ENCODE assay signal across 12 cellular contexts in the genomic region with DNA sequence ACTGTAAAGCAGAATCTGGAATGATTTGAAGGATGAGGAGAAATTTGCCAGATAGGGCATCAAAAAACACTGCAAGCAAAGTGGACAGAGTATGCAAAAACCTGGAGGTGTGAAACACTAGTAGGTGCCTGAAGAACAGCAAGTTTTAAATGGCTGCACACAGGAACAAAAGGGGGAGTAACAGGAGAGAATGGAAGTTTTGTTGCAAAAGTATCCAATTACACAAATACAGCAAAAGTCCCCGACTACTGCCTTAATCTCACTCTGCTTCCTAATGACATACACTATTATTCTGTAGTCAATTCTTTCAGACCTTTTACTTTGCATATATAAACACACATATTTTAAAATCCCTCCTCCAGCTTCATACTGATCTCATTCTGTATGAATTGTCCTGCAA.
DNase-seq lines count a peak whose midpoint lies in the region; ATAC-seq and TF ChIP-seq lines count a peak whose summit lies in the region.
"Had no signal": no experiment of that assay in that cellular context is flagged by ENCODE, and none has a peak within 500 bp of the region (broad histone marks: within the 10 kb centered on the region; RNA-seq: fewer than 3 reads in every experiment).

No MANE protein-coding gene starts in this region.

- H3K4me1 Mint-ChIP-seq in activated naive CD4-positive, alpha-beta T cell treated with anti-CD3 and anti-CD28 coated beads, Interleukin-2, amount 50 U/mL, for 24 hours, result peaks cover 25% of the 10 kb centered on the region
- peaks cover 24 to 39% of the 10 kb centered on the region in 2 donors for H3K4me1 Mint-ChIP-seq in stimulated activated naive B cell treated with anti-CD40 and anti-IgM and Interleukin-4, amounts not matched to agents 10 μg/mL and 1 μg/mL and 100 μg/mL, for 72 hours

- DNase-seq in activated naive CD4-positive, alpha-beta T cell (lab: John Stamatoyannopoulos, UW), result no peak
- DNase-seq in fibroblast of pulmonary artery (ENCODE audit: low read depth) (peak; percentile 24), EL (no peak), NCI-H2081 (lab: John Stamatoyannopoulos, UW) (no peak)
- no peak for DNase-seq in stimulated activated naive B cell treated with anti-CD40 and anti-IgM and Interleukin-4, amounts not matched to agents 10 μg/mL and 1 μg/mL and 100 μg/mL, for 72 hours
- DNase-seq: COR-L47, HCEC 1CT, head of caudate nucleus, psoas muscle had no signal

- no peaks in the 10 kb centered on the region for H3K27me3 Mint-ChIP-seq in activated naive CD4-positive, alpha-beta T cell treated with anti-CD3 and anti-CD28 coated beads, Interleukin-2, amount 50 U/mL, for 24 hours
- H3K27me3 Mint-ChIP-seq in stimulated activated naive B cell treated with anti-CD40 and anti-IgM and Interleukin-4, amounts not matched to agents 10 μg/mL and 1 μg/mL and 100 μg/mL, for 72 hours, result no peaks in the 10 kb centered on the region

- peak overlapping the region; percentile 97 for H3K27ac Mint-ChIP-seq in activated naive CD4-positive, alpha-beta T cell treated with anti-CD3 and anti-CD28 coated beads, Interleukin-2, amount 50 U/mL, for 24 hours
- peak overlapping the region; percentile 95 for H3K27ac Mint-ChIP-seq in stimulated activated naive B cell treated with anti-CD40 and anti-IgM and Interleukin-4, amounts not matched to agents 10 μg/mL and 1 μg/mL and 100 μg/mL, for 72 hours

- peak overlapping the region; percentile 86 for H3K27ac ChIP-seq in VCaP

- peak overlapping the region; percentile 97 for H3K4me3 Mint-ChIP-seq in activated naive CD4-positive, alpha-beta T cell treated with anti-CD3 and anti-CD28 coated beads, Interleukin-2, amount 50 U/mL, for 24 hours
- peak overlapping the region; percentile 81 to 87 for H3K4me3 Mint-ChIP-seq in stimulated activated naive B cell treated with anti-CD40 and anti-IgM and Interleukin-4, amounts not matched to agents 10 μg/mL and 1 μg/mL and 100 μg/mL, for 72 hours

- peak overlapping the region; percentile 76 for H3K4me3 ChIP-seq in fibroblast of pulmonary artery (replicated peaks; ENCODE audit: low read depth, low read length)

- ATAC-seq in stimulated activated naive B cell treated with anti-CD40 and anti-IgM and Interleukin-4, amounts not matched to agents 10 μg/mL and 1 μg/mL and 100 μg/mL, for 72 hours (replicated peaks), result no peak
- ATAC-seq in HG03432 (IDR thresholded peaks at IDR 0.05; ENCODE audit: unreplicated experiment), result no peak
- ATAC-seq: psoas muscle had no signal

- peaks cover 4% of the 10 kb centered on the region for H3K36me3 Mint-ChIP-seq in activated naive CD4-positive, alpha-beta T cell treated with anti-CD3 and anti-CD28 coated beads, Interleukin-2, amount 50 U/mL, for 24 hours
- peaks cover 19 to 23% of the 10 kb centered on the region in 2 donors for H3K36me3 Mint-ChIP-seq in stimulated activated naive B cell treated with anti-CD40 and anti-IgM and Interleukin-4, amounts not matched to agents 10 μg/mL and 1 μg/mL and 100 μg/mL, for 72 hours

- TF ChIP-seq CTCF in VCaP (conservative IDR thresholded peaks at IDR 0.05) (no peak), fibroblast of pulmonary artery (IDR thresholded peaks at IDR 0.05; ENCODE audit: low read length, missing control alignments) (no peak)

- H3K9me3 Mint-ChIP-seq in activated naive CD4-positive, alpha-beta T cell treated with anti-CD3 and anti-CD28 coated beads, Interleukin-2, amount 50 U/mL, for 24 hours, result no peaks in the 10 kb centered on the region
- H3K9me3 Mint-ChIP-seq in stimulated activated naive B cell treated with anti-CD40 and anti-IgM and Interleukin-4, amounts not matched to agents 10 μg/mL and 1 μg/mL and 100 μg/mL, for 72 hours, result no peaks in the 10 kb centered on the region
